In the genomic region with DNA sequence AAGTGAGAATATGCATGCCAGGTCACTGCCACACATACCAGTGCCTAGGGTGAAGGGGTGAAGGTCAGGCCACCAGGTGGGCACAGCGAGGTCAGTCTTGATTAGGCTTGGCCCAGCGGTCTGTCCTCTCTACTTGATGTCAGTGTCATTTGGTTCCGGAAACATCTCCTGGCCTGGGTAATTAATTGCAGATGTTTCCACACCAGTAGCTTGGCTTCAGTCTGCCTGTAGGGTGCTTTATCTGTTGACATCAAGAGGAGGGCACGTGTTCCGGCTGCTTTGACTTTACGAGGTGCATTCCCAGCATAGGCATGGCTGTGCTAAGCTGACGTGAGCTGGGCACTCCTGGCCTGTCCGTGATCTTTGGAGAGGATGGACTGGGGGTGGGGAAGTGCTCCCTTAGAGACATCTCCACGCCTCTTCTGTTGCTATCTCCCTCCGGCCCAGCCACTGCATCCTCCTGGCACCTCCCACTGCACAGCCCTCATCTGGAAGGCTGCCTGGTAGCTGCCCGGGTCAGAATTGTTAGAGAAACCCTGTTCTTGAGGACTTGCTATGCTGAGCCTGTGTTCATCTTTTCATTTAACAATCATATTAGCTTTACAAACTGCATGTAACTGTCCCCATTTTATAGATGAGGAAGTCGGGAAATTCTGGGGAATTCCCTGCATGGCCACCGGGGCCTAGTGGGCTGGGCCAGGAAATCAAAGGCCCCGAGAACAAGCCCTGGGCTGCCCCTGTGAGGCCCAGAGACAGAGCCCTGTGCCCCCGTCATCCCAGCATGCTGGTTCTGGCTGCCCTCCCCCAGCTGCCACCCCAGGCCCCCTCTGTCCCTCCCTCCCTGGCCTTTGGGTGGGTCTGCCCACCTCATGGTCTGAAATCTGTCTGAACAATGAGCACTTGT, we compare ENCODE assay signal across 8 cellular contexts. TPM values are rescaled to one million over a fixed set of nuclear protein-coding genes. Genes with fewer than 3 reads are reported as not detected.
DNase-seq lines count a peak whose midpoint lies in the region; ATAC-seq and TF ChIP-seq lines count a peak whose summit lies in the region.

No MANE protein-coding gene starts in this region.

- H3K4me3 ChIP-seq in KMS-11 (IDR thresholded peaks at IDR 0.05; ENCODE audit: insufficient read depth, low read depth, low read length): no peak overlapping the region

- H3K4me1 ChIP-seq in KMS-11 (ENCODE audit: low read depth, poor library complexity, severe bottlenecking): peaks cover 31% of the 10 kb centered on the region
- peaks cover 18% of the 10 kb centered on the region for H3K4me1 ChIP-seq in foreskin keratinocyte

- H3K27ac ChIP-seq in KMS-11 (peak overlapping the region; percentile 56), foreskin keratinocyte (no peak overlapping the region)

- H3K36me3 ChIP-seq in KMS-11 (ENCODE audit: insufficient read depth): no peaks in the 10 kb centered on the region

- peak; percentile 68 for DNase-seq in CD1c-positive myeloid dendritic cell (ENCODE audit: extremely low spot score)
- DNase-seq in activated T-cell treated with anti-CD3 and anti-CD28 coated beads, Interleukin-2, amount 50 U/mL, for 1 hour: peak; percentile 31
- DNase-seq in foreskin keratinocyte: peak in 1 of 2 donors; percentile 11
- DNase-seq in retina: peak; percentile 39
- no peak for DNase-seq in NCI-H146 treated with DMSO at 0.1 percent for 48 hours (lab: John Stamatoyannopoulos, UW; ENCODE audit: unreplicated experiment)
- DNase-seq in NCI-H2171 (lab: John Stamatoyannopoulos, UW): no peak

- no peak overlapping the region for H2AFZ ChIP-seq in KMS-11 (ENCODE audit: low read depth)

- ATAC-seq in GM21367 (IDR thresholded peaks at IDR 0.05; ENCODE audit: unreplicated experiment) (peak; percentile 39), foreskin keratinocyte (peak; percentile 20)

- H3K9ac ChIP-seq in KMS-11: peak overlapping the region; percentile 13; the same call in 1 of the 2 replicates

- no peaks in the 10 kb centered on the region for H4K20me1 ChIP-seq in KMS-11 (ENCODE audit: insufficient read depth)

- no peaks in the 10 kb centered on the region for H3K79me2 ChIP-seq in KMS-11 (ENCODE audit: insufficient read depth, low read depth)

- H3K27me3 ChIP-seq in KMS-11 (ENCODE audit: insufficient read depth, low read depth): no peaks in the 10 kb centered on the region
- H3K27me3 ChIP-seq in foreskin keratinocyte: no peaks in the 10 kb centered on the region

- H3K4me2 ChIP-seq in KMS-11: peak overlapping the region; percentile 40; the same call in 1 of the 2 replicates

- TF ChIP-seq CTCF in KMS-11 (conservative IDR thresholded peaks at IDR 0.05; ENCODE audit: low read depth, low read length) (no peak), foreskin keratinocyte (conservative IDR thresholded peaks at IDR 0.05) (no peak)

RNA-seq across cellular contexts. Expression of gene JADE2, which starts 29.1 kb away (rescaled TPM):
- 31.7 and 34.0 TPM in 2 replicates for total RNA-seq in foreskin keratinocyte
- polyA plus RNA-seq in foreskin keratinocyte: 10.1 and 11.7 TPM in 2 replicates

Comparison
In these comparisons a context has a peak if more than half of its experiments do, and no peak if none do; other contexts are left out.
1. DNase-seq: peak in CD1c-positive myeloid dendritic cell (single experiment), activated T-cell treated with anti-CD3 and anti-CD28 coated beads, Interleukin-2, amount 50 U/mL, for 1 hour (single experiment) and retina (single experiment); none in NCI-H146 treated with DMSO at 0.1 percent for 48 hours (single experiment) and NCI-H2171 (single experiment).